ENCODE assay signal across 2 cellular contexts in the genomic region with DNA sequence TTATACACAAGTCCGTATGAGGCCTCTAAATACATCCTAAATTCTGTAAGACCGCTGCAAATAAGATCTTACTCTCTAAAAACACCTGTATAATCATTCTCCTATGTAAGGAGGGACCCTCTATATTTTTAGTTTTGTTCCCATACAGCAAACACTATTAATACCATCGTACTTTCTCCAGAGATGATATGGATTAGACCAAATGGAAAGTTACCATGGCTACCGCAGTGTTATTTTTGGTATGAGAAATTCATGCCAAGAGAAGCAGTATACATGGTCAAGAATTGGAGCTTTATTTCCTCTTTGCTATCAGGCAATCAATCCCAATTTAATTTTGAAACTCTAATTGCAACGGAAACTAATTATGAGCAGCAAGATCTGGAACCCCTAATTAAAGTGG.
TF ChIP-seq lines count a peak whose summit lies in the region.

No MANE protein-coding gene starts in this region.

TF ChIP-seq in SK-N-SH, 30 proteins besides CTCF, POLR2A, EP300 and RAD21:
- TF ChIP-seq GATA2 (CRISPR knock-in tag; IDR thresholded peaks at IDR 0.05) (no peak), MEF2A (IDR thresholded peaks at IDR 0.05; ENCODE audit: borderline replicate concordance, low read depth) (no peak), SIN3A (IDR thresholded peaks at IDR 0.05; ENCODE audit: borderline replicate concordance, low read depth, low read length) (no peak), CHD2 (IDR thresholded peaks at IDR 0.05; ENCODE audit: low read length, partially characterized antibody) (no peak), FOSL2 (IDR thresholded peaks at IDR 0.05; ENCODE audit: borderline replicate concordance, low read depth) (no peak), YY1 (IDR thresholded peaks at IDR 0.05; ENCODE audit: low read depth) (no peak), RXRA (IDR thresholded peaks at IDR 0.05; ENCODE audit: borderline replicate concordance, low read depth) (no peak), NFIC (IDR thresholded peaks at IDR 0.05; ENCODE audit: borderline replicate concordance) (no peak), POLR2AphosphoS5 (IDR thresholded peaks at IDR 0.05; ENCODE audit: low read depth, low read length) (no peak)
- TF ChIP-seq, protein P1, sequence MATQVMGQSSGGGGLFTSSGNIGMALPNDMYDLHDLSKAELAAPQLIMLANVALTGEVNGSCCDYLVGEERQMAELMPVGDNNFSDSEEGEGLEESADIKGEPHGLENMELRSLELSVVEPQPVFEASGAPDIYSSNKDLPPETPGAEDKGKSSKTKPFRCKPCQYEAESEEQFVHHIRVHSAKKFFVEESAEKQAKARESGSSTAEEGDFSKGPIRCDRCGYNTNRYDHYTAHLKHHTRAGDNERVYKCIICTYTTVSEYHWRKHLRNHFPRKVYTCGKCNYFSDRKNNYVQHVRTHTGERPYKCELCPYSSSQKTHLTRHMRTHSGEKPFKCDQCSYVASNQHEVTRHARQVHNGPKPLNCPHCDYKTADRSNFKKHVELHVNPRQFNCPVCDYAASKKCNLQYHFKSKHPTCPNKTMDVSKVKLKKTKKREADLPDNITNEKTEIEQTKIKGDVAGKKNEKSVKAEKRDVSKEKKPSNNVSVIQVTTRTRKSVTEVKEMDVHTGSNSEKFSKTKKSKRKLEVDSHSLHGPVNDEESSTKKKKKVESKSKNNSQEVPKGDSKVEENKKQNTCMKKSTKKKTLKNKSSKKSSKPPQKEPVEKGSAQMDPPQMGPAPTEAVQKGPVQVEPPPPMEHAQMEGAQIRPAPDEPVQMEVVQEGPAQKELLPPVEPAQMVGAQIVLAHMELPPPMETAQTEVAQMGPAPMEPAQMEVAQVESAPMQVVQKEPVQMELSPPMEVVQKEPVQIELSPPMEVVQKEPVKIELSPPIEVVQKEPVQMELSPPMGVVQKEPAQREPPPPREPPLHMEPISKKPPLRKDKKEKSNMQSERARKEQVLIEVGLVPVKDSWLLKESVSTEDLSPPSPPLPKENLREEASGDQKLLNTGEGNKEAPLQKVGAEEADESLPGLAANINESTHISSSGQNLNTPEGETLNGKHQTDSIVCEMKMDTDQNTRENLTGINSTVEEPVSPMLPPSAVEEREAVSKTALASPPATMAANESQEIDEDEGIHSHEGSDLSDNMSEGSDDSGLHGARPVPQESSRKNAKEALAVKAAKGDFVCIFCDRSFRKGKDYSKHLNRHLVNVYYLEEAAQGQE (IDR thresholded peaks at IDR 0.05; ENCODE audit: low read depth, low read length) = no peak
TF ChIP-seq in SK-N-SH: peak in this region for 0.

TF ChIP-seq in SK-N-SH treated with all-trans-retinoic acid at 6 μM for 48 hours, 23 proteins besides CTCF, POLR2A, EP300 and RAD21:
- TF ChIP-seq ZNF565 (CRISPR knock-in tag; conservative IDR thresholded peaks at IDR 0.05; ENCODE audit: low read depth) (no peak), PPARA (CRISPR knock-in tag; IDR thresholded peaks at IDR 0.05; ENCODE audit: borderline replicate concordance) (no peak), TCF4 (CRISPR knock-in tag; IDR thresholded peaks at IDR 0.05; ENCODE audit: borderline replicate concordance) (no peak), ZC3H10 (CRISPR knock-in tag; IDR thresholded peaks at IDR 0.05) (no peak), ARNTL (CRISPR knock-in tag; IDR thresholded peaks at IDR 0.05; ENCODE audit: borderline replicate concordance, low read depth) (no peak), TOX (CRISPR knock-in tag; IDR thresholded peaks at IDR 0.05; ENCODE audit: borderline replicate concordance) (no peak), ZNF8 (CRISPR knock-in tag; IDR thresholded peaks at IDR 0.05) (no peak), ISL1 (CRISPR knock-in tag; IDR thresholded peaks at IDR 0.05) (no peak), ESRRG (CRISPR knock-in tag; IDR thresholded peaks at IDR 0.05) (no peak), ZNF70 (CRISPR knock-in tag; IDR thresholded peaks at IDR 0.05) (no peak), SNAI2 (CRISPR knock-in tag; IDR thresholded peaks at IDR 0.05) (no peak), GLIS3 (CRISPR knock-in tag; IDR thresholded peaks at IDR 0.05) (no peak), CSDC2 (CRISPR knock-in tag; IDR thresholded peaks at IDR 0.05) (no peak)
- TF ChIP-seq, protein P2, sequence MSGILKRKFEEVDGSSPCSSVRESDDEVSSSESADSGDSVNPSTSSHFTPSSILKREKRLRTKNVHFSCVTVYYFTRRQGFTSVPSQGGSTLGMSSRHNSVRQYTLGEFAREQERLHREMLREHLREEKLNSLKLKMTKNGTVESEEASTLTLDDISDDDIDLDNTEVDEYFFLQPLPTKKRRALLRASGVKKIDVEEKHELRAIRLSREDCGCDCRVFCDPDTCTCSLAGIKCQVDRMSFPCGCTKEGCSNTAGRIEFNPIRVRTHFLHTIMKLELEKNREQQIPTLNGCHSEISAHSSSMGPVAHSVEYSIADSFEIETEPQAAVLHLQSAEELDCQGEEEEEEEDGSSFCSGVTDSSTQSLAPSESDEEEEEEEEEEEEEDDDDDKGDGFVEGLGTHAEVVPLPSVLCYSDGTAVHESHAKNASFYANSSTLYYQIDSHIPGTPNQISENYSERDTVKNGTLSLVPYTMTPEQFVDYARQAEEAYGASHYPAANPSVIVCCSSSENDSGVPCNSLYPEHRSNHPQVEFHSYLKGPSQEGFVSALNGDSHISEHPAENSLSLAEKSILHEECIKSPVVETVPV (CRISPR knock-in tag; IDR thresholded peaks at IDR 0.05) = no peak
- TF ChIP-seq, protein P3, sequence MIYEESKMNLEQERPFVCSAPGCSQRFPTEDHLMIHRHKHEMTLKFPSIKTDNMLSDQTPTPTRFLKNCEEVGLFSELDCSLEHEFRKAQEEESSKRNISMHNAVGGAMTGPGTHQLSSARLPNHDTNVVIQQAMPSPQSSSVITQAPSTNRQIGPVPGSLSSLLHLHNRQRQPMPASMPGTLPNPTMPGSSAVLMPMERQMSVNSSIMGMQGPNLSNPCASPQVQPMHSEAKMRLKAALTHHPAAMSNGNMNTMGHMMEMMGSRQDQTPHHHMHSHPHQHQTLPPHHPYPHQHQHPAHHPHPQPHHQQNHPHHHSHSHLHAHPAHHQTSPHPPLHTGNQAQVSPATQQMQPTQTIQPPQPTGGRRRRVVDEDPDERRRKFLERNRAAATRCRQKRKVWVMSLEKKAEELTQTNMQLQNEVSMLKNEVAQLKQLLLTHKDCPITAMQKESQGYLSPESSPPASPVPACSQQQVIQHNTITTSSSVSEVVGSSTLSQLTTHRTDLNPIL (CRISPR knock-in tag; IDR thresholded peaks at IDR 0.05; ENCODE audit: low read depth) = no peak
- TF ChIP-seq, protein P4, sequence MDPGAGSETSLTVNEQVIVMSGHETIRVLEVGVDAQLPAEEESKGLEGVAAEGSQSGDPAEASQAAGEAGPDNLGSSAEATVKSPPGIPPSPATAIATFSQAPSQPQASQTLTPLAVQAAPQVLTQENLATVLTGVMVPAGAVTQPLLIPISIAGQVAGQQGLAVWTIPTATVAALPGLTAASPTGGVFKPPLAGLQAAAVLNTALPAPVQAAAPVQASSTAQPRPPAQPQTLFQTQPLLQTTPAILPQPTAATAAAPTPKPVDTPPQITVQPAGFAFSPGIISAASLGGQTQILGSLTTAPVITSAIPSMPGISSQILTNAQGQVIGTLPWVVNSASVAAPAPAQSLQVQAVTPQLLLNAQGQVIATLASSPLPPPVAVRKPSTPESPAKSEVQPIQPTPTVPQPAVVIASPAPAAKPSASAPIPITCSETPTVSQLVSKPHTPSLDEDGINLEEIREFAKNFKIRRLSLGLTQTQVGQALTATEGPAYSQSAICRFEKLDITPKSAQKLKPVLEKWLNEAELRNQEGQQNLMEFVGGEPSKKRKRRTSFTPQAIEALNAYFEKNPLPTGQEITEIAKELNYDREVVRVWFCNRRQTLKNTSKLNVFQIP (CRISPR knock-in tag; IDR thresholded peaks at IDR 0.05; ENCODE audit: borderline replicate concordance, low read depth) = no peak
